Comparison of ENCODE assay signal across 9 cellular contexts in the genomic region with DNA sequence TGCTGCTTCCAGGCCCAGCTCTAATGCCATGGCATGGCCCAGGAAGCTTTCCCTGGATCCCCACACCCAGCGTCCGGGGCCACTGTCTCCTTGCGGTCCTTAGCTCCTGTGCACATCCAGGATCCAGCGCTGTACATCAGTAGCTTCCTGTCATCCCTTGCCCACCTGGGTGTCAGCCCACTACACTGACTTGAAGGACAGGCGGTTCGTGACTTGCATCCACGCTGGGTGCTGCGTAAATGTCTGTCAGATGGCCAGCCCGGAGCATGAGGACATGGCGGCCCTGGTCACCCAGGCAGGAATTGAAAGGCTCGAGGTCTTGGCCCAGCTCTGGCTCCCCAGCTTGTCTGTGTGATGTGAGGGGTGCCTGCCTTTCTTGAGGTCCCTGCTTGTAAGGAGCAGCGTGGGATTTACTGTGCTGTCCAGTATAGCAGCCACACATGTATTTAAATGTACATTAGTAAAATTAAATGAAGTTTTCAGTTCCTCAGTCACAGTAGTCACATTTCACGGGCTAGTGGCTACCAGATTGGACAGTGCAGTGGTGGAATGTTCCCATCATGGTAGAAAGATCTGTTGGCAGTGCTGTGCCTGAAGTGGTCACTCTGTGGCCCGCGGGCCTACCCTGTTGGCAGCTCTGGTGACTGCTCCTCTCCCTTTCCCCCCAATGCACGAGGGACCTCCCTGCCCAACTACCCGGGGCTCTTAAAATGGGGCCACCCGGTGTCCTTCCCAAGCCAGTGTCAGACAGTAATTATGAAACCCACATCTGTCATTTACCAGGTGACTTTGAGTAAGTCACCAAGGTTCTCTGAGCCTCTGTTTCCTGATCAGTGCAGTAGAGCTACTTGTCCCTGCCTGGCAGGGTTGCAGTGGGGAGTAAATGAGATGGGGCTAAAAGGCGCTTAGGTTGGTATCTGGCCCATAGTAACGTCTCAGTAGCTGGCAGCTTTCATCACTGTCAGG.
DNase-seq lines count a peak whose midpoint lies in the region; ATAC-seq lines count a peak whose summit lies in the region.
"Had no signal": no experiment of that assay in that cellular context is flagged by ENCODE, and none has a peak within 500 bp of the region (broad histone marks: within the 10 kb centered on the region; RNA-seq: fewer than 3 reads in every experiment).

No MANE protein-coding gene starts in this region.

- ATAC-seq in activated CD4-positive, alpha-beta T cell treated with anti-CD3 and anti-CD28 coated beads for 36 hours, result peak; percentile 82
- ATAC-seq in HG02885 (IDR thresholded peaks at IDR 0.05; ENCODE audit: poor library complexity, unreplicated experiment), result peak; percentile 63
- peak; percentile 87 for ATAC-seq in activated T-cell treated with anti-CD3 and anti-CD28 coated beads, Interleukin-2, amount 50 U/mL, for 72 hours (replicated peaks in 1 of 2)
- peak; percentile 85 for ATAC-seq in stimulated activated effector memory CD8-positive, alpha-beta T cell treated with anti-CD3 and anti-CD28 coated beads, Interleukin-12 subunit alpha, Interleukin-12 subunit beta, amount 100 ng/mL, for 72 hours
- ATAC-seq in naive thymus-derived CD8-positive, alpha-beta T cell, result no peak
- ATAC-seq: A549 had no signal

- peaks cover 13% of the 10 kb centered on the region for H3K36me3 Mint-ChIP-seq in activated CD4-positive, alpha-beta T cell treated with anti-CD3 and anti-CD28 coated beads for 36 hours (ENCODE audit: low read depth)
- peaks cover 0 to 3% of the 10 kb centered on the region in 2 donors for H3K36me3 Mint-ChIP-seq in activated T-cell treated with anti-CD3 and anti-CD28 coated beads, Interleukin-2, amount 50 U/mL, for 72 hours (ENCODE audit: insufficient read depth in 2 of 2)
- peaks cover 30% of the 10 kb centered on the region for H3K36me3 Mint-ChIP-seq in stimulated activated effector memory CD8-positive, alpha-beta T cell treated with anti-CD3 and anti-CD28 coated beads, Interleukin-12 subunit alpha, Interleukin-12 subunit beta, amount 100 ng/mL, for 72 hours
- H3K36me3 Mint-ChIP-seq in naive thymus-derived CD8-positive, alpha-beta T cell, result peaks cover 0 to 3% (median 0%) of the 10 kb centered on the region in 3 donors

- peak overlapping the region; percentile 28 for H3K4me3 Mint-ChIP-seq in activated CD4-positive, alpha-beta T cell treated with anti-CD3 and anti-CD28 coated beads for 36 hours
- peak overlapping the region; percentile 62 to 75 for H3K4me3 Mint-ChIP-seq in activated T-cell treated with anti-CD3 and anti-CD28 coated beads, Interleukin-2, amount 50 U/mL, for 72 hours
- peak overlapping the region; percentile 68 for H3K4me3 Mint-ChIP-seq in stimulated activated effector memory CD8-positive, alpha-beta T cell treated with anti-CD3 and anti-CD28 coated beads, Interleukin-12 subunit alpha, Interleukin-12 subunit beta, amount 100 ng/mL, for 72 hours
- peak overlapping the region in 4 of 10 donors; percentile 6 to 62 (median 26) for H3K4me3 Mint-ChIP-seq in naive thymus-derived CD8-positive, alpha-beta T cell

- CTCF ChIA-PET in activated CD4-positive, alpha-beta T cell treated with anti-CD3 and anti-CD28 coated beads for 36 hours (lab: Charles Lee), result interaction anchor here (0.9 to 1.1 kb wide), 3 partner anchors 46 to 152 kb away, joined by 3 to 7 read pairs (median 3); no protein-coding TSS in a partner anchor

- H3K27me3 Mint-ChIP-seq in activated CD4-positive, alpha-beta T cell treated with anti-CD3 and anti-CD28 coated beads for 36 hours, result no peaks in the 10 kb centered on the region
- no peaks in the 10 kb centered on the region for H3K27me3 Mint-ChIP-seq in activated T-cell treated with anti-CD3 and anti-CD28 coated beads, Interleukin-2, amount 50 U/mL, for 72 hours (ENCODE audit: low read depth)
- no peaks in the 10 kb centered on the region for H3K27me3 Mint-ChIP-seq in naive thymus-derived CD8-positive, alpha-beta T cell

- no peaks in the 10 kb centered on the region for H3K9me3 Mint-ChIP-seq in activated CD4-positive, alpha-beta T cell treated with anti-CD3 and anti-CD28 coated beads for 36 hours (ENCODE audit: low read depth)
- H3K9me3 Mint-ChIP-seq in activated T-cell treated with anti-CD3 and anti-CD28 coated beads, Interleukin-2, amount 50 U/mL, for 72 hours, result no peaks in the 10 kb centered on the region
- H3K9me3 Mint-ChIP-seq in stimulated activated effector memory CD8-positive, alpha-beta T cell treated with anti-CD3 and anti-CD28 coated beads, Interleukin-12 subunit alpha, Interleukin-12 subunit beta, amount 100 ng/mL, for 72 hours, result no peaks in the 10 kb centered on the region
- no peaks in the 10 kb centered on the region for H3K9me3 Mint-ChIP-seq in naive thymus-derived CD8-positive, alpha-beta T cell

- peaks cover 67% of the 10 kb centered on the region for H3K4me1 Mint-ChIP-seq in activated CD4-positive, alpha-beta T cell treated with anti-CD3 and anti-CD28 coated beads for 36 hours
- peaks cover 80% of the 10 kb centered on the region for H3K4me1 Mint-ChIP-seq in activated T-cell treated with anti-CD3 and anti-CD28 coated beads, Interleukin-2, amount 50 U/mL, for 72 hours (ENCODE audit: low read depth)
- peaks cover 84% of the 10 kb centered on the region for H3K4me1 Mint-ChIP-seq in stimulated activated effector memory CD8-positive, alpha-beta T cell treated with anti-CD3 and anti-CD28 coated beads, Interleukin-12 subunit alpha, Interleukin-12 subunit beta, amount 100 ng/mL, for 72 hours
- H3K4me1 Mint-ChIP-seq in naive thymus-derived CD8-positive, alpha-beta T cell, result peaks cover 24 to 89% (median 31%) of the 10 kb centered on the region in 4 donors

- H3K27ac Mint-ChIP-seq in activated CD4-positive, alpha-beta T cell treated with anti-CD3 and anti-CD28 coated beads for 36 hours, result peak overlapping the region; percentile 80
- H3K27ac Mint-ChIP-seq in activated T-cell treated with anti-CD3 and anti-CD28 coated beads, Interleukin-2, amount 50 U/mL, for 72 hours, result peak overlapping the region; percentile 64
- H3K27ac Mint-ChIP-seq in stimulated activated effector memory CD8-positive, alpha-beta T cell treated with anti-CD3 and anti-CD28 coated beads, Interleukin-12 subunit alpha, Interleukin-12 subunit beta, amount 100 ng/mL, for 72 hours, result peak overlapping the region; percentile 78
- peak overlapping the region in 5 of 10 donors; percentile 51 to 84 (median 62) for H3K27ac Mint-ChIP-seq in naive thymus-derived CD8-positive, alpha-beta T cell

- peak; percentile 60 for DNase-seq in activated CD4-positive, alpha-beta T cell treated with anti-CD3 and anti-CD28 coated beads for 36 hours
- no peak for DNase-seq in activated CD4-positive, alpha-beta T cell treated with anti-CD3 and anti-CD28 coated beads for 1 hour
- DNase-seq in activated T-cell treated with anti-CD3 and anti-CD28 coated beads, Interleukin-2, amount 50 U/mL, for 72 hours, result peak; percentile 49 to 57
- DNase-seq in stimulated activated effector memory CD8-positive, alpha-beta T cell treated with anti-CD3 and anti-CD28 coated beads, Interleukin-12 subunit alpha, Interleukin-12 subunit beta, amount 100 ng/mL, for 72 hours (ENCODE audit: low spot score in 2 of 2), result peak in 1 of 2 donors; percentile 68
- DNase-seq in SIG-M5 treated with dmso at 0.1 percent for 504 hours (lab: John Stamatoyannopoulos, UW; ENCODE audit: unreplicated experiment) (no peak), glomerular visceral epithelial cell (ENCODE audit: extremely low spot score) (no peak)
- no peak for DNase-seq in naive thymus-derived CD8-positive, alpha-beta T cell

- intact Hi-C loops in activated CD4-positive, alpha-beta T cell treated with anti-CD3 and anti-CD28 coated beads for 36 hours (cut with DNase I, micrococcal nuclease), result loop anchor here (2.0 to 5.0 kb wide), 4 partner anchors 67 to 1217 kb away; partner anchors contain the start of gene RPS24 (in 1 of the 2)

- POLR2A ChIA-PET in activated CD4-positive, alpha-beta T cell treated with anti-CD3 and anti-CD28 coated beads for 36 hours (lab: Charles Lee), result no interaction called here
- POLR2A ChIA-PET in naive thymus-derived CD8-positive, alpha-beta T cell (lab: Charles Lee), result no interaction called here

Comparison
In these comparisons a context has a peak if more than half of its experiments do, and no peak if none do; other contexts are left out.
1. DNase-seq: peak in activated CD4-positive, alpha-beta T cell treated with anti-CD3 and anti-CD28 coated beads for 36 hours (single experiment) and activated T-cell treated with anti-CD3 and anti-CD28 coated beads, Interleukin-2, amount 50 U/mL, for 72 hours (2 of 2); none in activated CD4-positive, alpha-beta T cell treated with anti-CD3 and anti-CD28 coated beads for 1 hour (single experiment), SIG-M5 treated with dmso at 0.1 percent for 504 hours (single experiment), naive thymus-derived CD8-positive, alpha-beta T cell (0 of 10) and glomerular visceral epithelial cell (single experiment).
2. ATAC-seq: peak in activated CD4-positive, alpha-beta T cell treated with anti-CD3 and anti-CD28 coated beads for 36 hours (single experiment), HG02885 (single experiment), activated T-cell treated with anti-CD3 and anti-CD28 coated beads, Interleukin-2, amount 50 U/mL, for 72 hours (2 of 2) and stimulated activated effector memory CD8-positive, alpha-beta T cell treated with anti-CD3 and anti-CD28 coated beads, Interleukin-12 subunit alpha, Interleukin-12 subunit beta, amount 100 ng/mL, for 72 hours (single experiment); none in naive thymus-derived CD8-positive, alpha-beta T cell (0 of 2).